ENCODE assay signal across 23 cellular contexts in genomic region chr15:42012241-42012640, GRCh38. TPM values are rescaled to one million over a fixed set of nuclear protein-coding genes. Genes with fewer than 3 reads are reported as not detected.
DNase-seq lines count a peak whose midpoint lies in the region; ATAC-seq and TF ChIP-seq lines count a peak whose summit lies in the region.
"Had no signal": no experiment of that assay in that cellular context is flagged by ENCODE, and none has a peak within 500 bp of the region (broad histone marks: within the 10 kb centered on the region; RNA-seq: fewer than 3 reads in every experiment).

No MANE protein-coding gene starts in this region.

- no TSS peak for BruUV-seq in Caco-2 (replicated peaks; lab: Mats Ljungman, UMichigan)

- no peaks in the 10 kb centered on the region for H3K36me3 ChIP-seq in Caco-2 (ENCODE audit: control insufficient read depth, insufficient read depth, low read length)
- H3K36me3 ChIP-seq: neutrophil had no signal

- H3K36me3 Mint-ChIP-seq in Caco-2 (ENCODE audit: insufficient read depth, unreplicated experiment): peaks cover 15% of the 10 kb centered on the region
- H3K36me3 Mint-ChIP-seq: activated naive CD4-positive, alpha-beta T cell treated with anti-CD3 and anti-CD28 coated beads, Interleukin-2, amount 10 ng/mL, durations not matched to agents 7 days and 5 days had no signal

- intact Hi-C loops in Caco-2 (cut with micrococcal nuclease; ENCODE audit: unreplicated experiment): loop anchor here (1.0 kb wide), 2 partner anchors 34 to 45 kb away; no protein-coding TSS in a partner anchor

- H3K4me3 ChIP-seq in Caco-2 (ENCODE audit: low read depth, low read length): no peak overlapping the region; the same call in 1 of the 2 replicates
- H3K4me3 ChIP-seq in epithelial cell of esophagus (ENCODE audit: low read length): no peak overlapping the region
- H3K4me3 ChIP-seq: coronary artery had no signal

- no peaks in the 10 kb centered on the region for H3K9me3 ChIP-seq in Caco-2
- H3K9me3 ChIP-seq: neutrophil had no signal

- H3K4me1 Mint-ChIP-seq in Caco-2 (ENCODE audit: low read depth, unreplicated experiment): peaks cover 49% of the 10 kb centered on the region

- H3K27ac Mint-ChIP-seq in Caco-2 (ENCODE audit: unreplicated experiment): peak overlapping the region; percentile 91
- H3K27ac Mint-ChIP-seq: activated naive CD4-positive, alpha-beta T cell treated with anti-CD3 and anti-CD28 coated beads, Interleukin-2, amount 10 ng/mL, durations not matched to agents 7 days and 5 days; CD4-positive, alpha-beta T cell; HFFc6 had no signal

- ATAC-seq in HG02763 (IDR thresholded peaks at IDR 0.05; ENCODE audit: unreplicated experiment) (no peak), HG03342 (IDR thresholded peaks at IDR 0.05; ENCODE audit: unreplicated experiment) (no peak), GM18868 (IDR thresholded peaks at IDR 0.05; ENCODE audit: unreplicated experiment) (no peak)

- H3K9me3 Mint-ChIP-seq in Caco-2 (ENCODE audit: unreplicated experiment): peaks cover 6% of the 10 kb centered on the region
- H3K9me3 Mint-ChIP-seq: activated naive CD4-positive, alpha-beta T cell treated with anti-CD3 and anti-CD28 coated beads, Interleukin-2, amount 10 ng/mL, durations not matched to agents 7 days and 5 days; CD4-positive, alpha-beta T cell; HFFc6 had no signal

- no peak for TF ChIP-seq CTCF in Caco-2 (IDR thresholded peaks at IDR 0.05; ENCODE audit: insufficient read depth in 1 of 2, low read depth in 1 of 2, low read length in 1 of 2, severe bottlenecking in 1 of 2, unreplicated experiment in 1 of 2)
- no peak for TF ChIP-seq CTCF in epithelial cell of esophagus (IDR thresholded peaks at IDR 0.05; ENCODE audit: insufficient read depth, low read depth, low read length, missing control alignments)

- POLR2A ChIA-PET in Caco-2 (lab: Charles Lee): interaction anchor here (1.0 kb wide), 1 partner anchor 34 kb away, joined by 3 read pairs; no protein-coding TSS in a partner anchor

- DNase-seq in Caco-2: peak; percentile 92 to 96
- DNase-seq in HT-29 (ENCODE audit: low spot score): peak; percentile 77
- DNase-seq in epithelial cell of esophagus (ENCODE audit: low read depth): peak; percentile 50
- DNase-seq in mucosa of gallbladder (ENCODE audit: low spot score): peak; percentile 39
- no peak for DNase-seq in NCI-H2196 (lab: John Stamatoyannopoulos, UW; ENCODE audit: unreplicated experiment)
- DNase-seq: activated CD4-positive, alpha-beta T cell treated with anti-CD3 and anti-CD28 coated beads, Interleukin-2, amount 50 U/mL, for 4 hours; activated naive CD4-positive, alpha-beta T cell treated with anti-CD3 and anti-CD28 coated beads, Interleukin-2, amount 10 ng/mL, durations not matched to agents 7 days and 5 days; CD4-positive, alpha-beta T cell; DMS79 treated with DMSO at 0.1 percent for 48 hours; foreskin fibroblast; HFFc6; KBM-7; kidney; NCI-H1930; NCI-H446 treated with DMSO at 0.1 percent for 48 hours; retina; RPMI8226 had no signal

- peak overlapping the region; percentile 68 for H3K4me3 Mint-ChIP-seq in Caco-2 (ENCODE audit: unreplicated experiment)
- H3K4me3 Mint-ChIP-seq: activated naive CD4-positive, alpha-beta T cell treated with anti-CD3 and anti-CD28 coated beads, Interleukin-2, amount 10 ng/mL, durations not matched to agents 7 days and 5 days; CD4-positive, alpha-beta T cell; HFFc6 had no signal

- no peaks in the 10 kb centered on the region for H3K27me3 Mint-ChIP-seq in Caco-2 (ENCODE audit: insufficient read depth, unreplicated experiment)
- H3K27me3 Mint-ChIP-seq: CD4-positive, alpha-beta T cell had no signal

- peaks cover 57% of the 10 kb centered on the region for H3K4me1 ChIP-seq in Caco-2

- H3K27me3 ChIP-seq in Caco-2 (replicated peaks; ENCODE audit: control insufficient read depth, insufficient read depth, low read length): no peaks in the 10 kb centered on the region
- H3K27me3 ChIP-seq: neutrophil had no signal

- CTCF ChIA-PET in Caco-2 (lab: Charles Lee): interaction anchor here (0.7 to 1.4 kb wide), 5 partner anchors 10 to 72 kb away, joined by 3 to 8 read pairs (median 5); no protein-coding TSS in a partner anchor

RNA-seq across cellular contexts. Expression of gene PLA2G4E, which starts 8.6 kb away (rescaled TPM):
- total RNA-seq in Caco-2 (2022) (1.4 and 1.8 TPM in 2 replicates), mucosa of gallbladder (0.09 TPM)
- total RNA-seq in HT-29 (2014; rRNA removed; shearing (Covaris generic)): not detected in 2 replicates
- total RNA-seq: CD4-positive, alpha-beta T cell; HFFc6; kidney; mononuclear cell had no signal

RNA-seq across cellular contexts. Expression of gene EHD4, which starts 39.9 kb away (rescaled TPM):
- total RNA-seq in Caco-2 (2022) (31.6 TPM in 2 replicates), mucosa of gallbladder (39.7 TPM)
- 54.2 and 60.6 TPM in 2 replicates for total RNA-seq in HT-29 (2014; rRNA removed; shearing (Covaris generic))
